In genomic region chr1:244918422-244919319, GRCh38 we compare ENCODE assay signal across 8 cellular contexts. TPM values are rescaled to one million over a fixed set of nuclear protein-coding genes. Genes with fewer than 3 reads are reported as not detected.
DNase-seq lines count a peak whose midpoint lies in the region; ATAC-seq and TF ChIP-seq lines count a peak whose summit lies in the region.

No MANE protein-coding gene starts in this region.

- no peaks in the 10 kb centered on the region for H3K9me3 ChIP-seq in ES-I3 (ENCODE audit: control insufficient read depth, insufficient read depth, low read length)

- 4 to 5% methylated on average over 44 to 47 of the region's 62 CpGs for WGBS in lower leg skin, 2 donors

- H3K4me3 ChIP-seq in choroid plexus epithelial cell (ENCODE audit: low read depth, low read length) (peak overlapping the region; percentile 62), lower leg skin (ENCODE audit: low read depth, poor library complexity, severe bottlenecking) (peak overlapping the region; percentile 32)

- peak overlapping the region; percentile 50; the same call in 1 of the 2 replicates for H3K9ac ChIP-seq in ES-I3 (ENCODE audit: low read depth, low read length)

- CTCF ChIA-PET in HEK293T (lab: Yijun Ruan, JAX), result interaction anchor here (1.2 kb wide), 1 partner anchor 20 kb away, joined by 3 read pairs; no protein-coding TSS in a partner anchor

- TF ChIP-seq POLR2A in lower leg skin (IDR thresholded peaks at IDR 0.05), result no peak

- DNase-seq in HEK293T (ENCODE audit: extremely low spot score), result peak; percentile 68
- peak; percentile 24 for DNase-seq in NCI-H1694 (lab: John Stamatoyannopoulos, UW)
- peak; percentile 58 for DNase-seq in activated CD4-positive, alpha-beta T cell treated with anti-CD3 and anti-CD28 coated beads for 48 hours
- DNase-seq in choroid plexus epithelial cell (ENCODE audit: low read depth), result peak; percentile 10
- DNase-seq in lower leg skin (ENCODE audit: low spot score in 2 of 2), result no peak
- peak; percentile 23 to 34 for DNase-seq in stimulated activated CD4-positive, alpha-beta T cell treated with anti-CD3 and anti-CD28 coated beads, Interleukin-4, amount 100 ng/mL, for 48 hours (ENCODE audit: low read depth in 2 of 2)

- no peak for TF ChIP-seq CTCF in choroid plexus epithelial cell (conservative IDR thresholded peaks at IDR 0.05; ENCODE audit: low read depth, low read length)
- TF ChIP-seq CTCF in lower leg skin (IDR thresholded peaks at IDR 0.05), result no peak

- POLR2A ChIA-PET in HEK293T (lab: Yijun Ruan, JAX), result interaction anchor here (0.5 to 1.9 kb wide), 7 partner anchors 45 to 1668 kb away, joined by 3 to 14 read pairs (median 4); partner anchors contain the start of gene HNRNPU

- intact Hi-C loops in lower leg skin (cut with DNase I; ENCODE audit: low total_unique reads), result no loop called here

- H3K4me1 ChIP-seq in ES-I3 (ENCODE audit: insufficient read depth, low read length), result no peaks in the 10 kb centered on the region

- no peaks in the 10 kb centered on the region for H3K36me3 ChIP-seq in ES-I3 (ENCODE audit: insufficient read depth, low read length)

- ATAC-seq in GM18873 (IDR thresholded peaks at IDR 0.05; ENCODE audit: low FRiP score, unreplicated experiment), result no peak

TF ChIP-seq in HEK293T, 16 proteins besides CTCF, POLR2A, EP300 and RAD21:
- TF ChIP-seq PKNOX1 (IDR thresholded peaks at IDR 0.05) (peak; percentile 61), L3MBTL2 (conservative IDR thresholded peaks at IDR 0.05) (peak; percentile 92), TARDBP (IDR thresholded peaks at IDR 0.05) (peak; percentile 89), CTBP1 (IDR thresholded peaks at IDR 0.05; ENCODE audit: borderline replicate concordance) (no peak), BHLHE40 (IDR thresholded peaks at IDR 0.05; ENCODE audit: borderline replicate concordance) (no peak)

RNA-seq across cellular contexts. Expression of gene HNRNPU, which starts 54.3 kb away (rescaled TPM):
- 100 to 1,000 TPM; 183 to 262 (median 209) TPM for total RNA-seq in lower leg skin

Comparison
In these comparisons a context has a peak if more than half of its experiments do, and no peak if none do; other contexts are left out.
1. DNase-seq: peak in HEK293T (single experiment), NCI-H1694 (single experiment), activated CD4-positive, alpha-beta T cell treated with anti-CD3 and anti-CD28 coated beads for 48 hours (single experiment), choroid plexus epithelial cell (single experiment) and stimulated activated CD4-positive, alpha-beta T cell treated with anti-CD3 and anti-CD28 coated beads, Interleukin-4, amount 100 ng/mL, for 48 hours (2 of 2); none in lower leg skin (0 of 2).